24 cellular contexts compared by ENCODE assay signal in genomic region chr3:83477563-83477962, GRCh38.
"Had no signal": no experiment of that assay in that cellular context is flagged by ENCODE, and none has a peak within 500 bp of the region (broad histone marks: within the 10 kb centered on the region; RNA-seq: fewer than 3 reads in every experiment).

No MANE protein-coding gene starts in this region.

- H3K36me3 Mint-ChIP-seq: memory B cell, mesothelial cell of epicardium, naive B cell had no signal

- FAIRE-seq: islet of Langerhans, keratinocyte had no signal

- H3K4me1 Mint-ChIP-seq: immature natural killer cell, memory B cell, mesothelial cell of epicardium, naive B cell had no signal

- H3K36me3 ChIP-seq: left lung, left ventricle myocardium inferior, lower lobe of right lung had no signal

- H3K4me3 Mint-ChIP-seq: immature natural killer cell, memory B cell, mesothelial cell of epicardium, naive B cell had no signal

- H3K4me3 ChIP-seq: hepatocyte, left lung, left ventricle myocardium inferior, lower lobe of right lung, lung, mucosa of descending colon had no signal

- H3K9me3 ChIP-seq: lower lobe of right lung had no signal

- H3K27me3 Mint-ChIP-seq: memory B cell, naive B cell had no signal

- H3K4me1 ChIP-seq: left lung, left ventricle myocardium inferior, lower lobe of right lung had no signal

- H3K27ac Mint-ChIP-seq: immature natural killer cell, memory B cell, mesothelial cell of epicardium, naive B cell had no signal

- ATAC-seq: left cardiac atrium, left colon, left lobe of liver, left lung, left ventricle myocardium superior, lower lobe of right lung, mucosa of descending colon had no signal

- DNase-seq: hippocampal formation, hypothalamus, immature natural killer cell, islet precursor cell, kidney glomerular epithelial cell, left cardiac atrium, left colon, left ventricle myocardium inferior, left ventricle myocardium superior, lower lobe of right lung, mammary epithelial cell, mesenchymal stem cell, mesendoderm, midbrain, mucosa of descending colon, naive B cell had no signal

- H3K27ac ChIP-seq: hepatocyte, left lung, left ventricle myocardium inferior, lower lobe of right lung had no signal

- H3K27me3 ChIP-seq: hepatocyte, left lung had no signal
